ENCODE assay signal across 8 cellular contexts in genomic region chr1:11979453-11979817, GRCh38. TPM values are rescaled to one million over a fixed set of nuclear protein-coding genes. Genes with fewer than 3 reads are reported as not detected.
A peak's percentile ranks its signal among the peaks of the same experiment; 100 is the strongest.
DNase-seq lines count a peak whose midpoint lies in the region; ATAC-seq, FAIRE-seq and TF ChIP-seq lines count a peak whose summit lies in the region.

No MANE protein-coding gene starts in this region.

- TF ChIP-seq EP300 in A549 (IDR thresholded peaks at IDR 0.05): no peak
- TF ChIP-seq EP300 in GM12878 (IDR thresholded peaks at IDR 0.05; ENCODE audit: borderline replicate concordance in 1 of 2, control insufficient read depth in 1 of 2, low read depth in 2 of 2, low read length in 2 of 2): no peak

- intact Hi-C loops in GM12878 (cut with micrococcal nuclease; ENCODE audit: unreplicated experiment): no loop called here
- intact Hi-C loops in tibial artery (cut with DNase I; ENCODE audit: low total_unique reads): no loop called here

- BruUV-seq in GM12878 (replicated peaks; lab: Mats Ljungman, UMichigan): no TSS peak

- H3K4me3 ChIP-seq in A549 (peak overlapping the region; percentile 98), GM12878 (0 out of 2 replicates have a peak overlapping the region, but pooled peaks have one; percentile 99), tibial artery (peak overlapping the region; percentile 75 to 92)

- FAIRE-seq in A549 (lab: Jason Lieb, UNC): no peak
- FAIRE-seq in GM12878 (lab: Jason Lieb, UNC): no peak

- H4K20me1 ChIP-seq in GM12878 (ENCODE audit: control insufficient read depth, insufficient read depth): no peaks in the 10 kb centered on the region

- H3K36me3 ChIP-seq in GM12878 (ENCODE audit: control insufficient read depth in 2 of 2, insufficient read depth in 2 of 2, low read length in 1 of 2) (peaks cover 7 to 10% of the 10 kb centered on the region in 2 experiments), tibial artery (peaks cover 18 to 42% (median 27%) of the 10 kb centered on the region in 3 donors)

- SMC1A ChIA-PET in GM12878 (lab: Charles Lee; ENCODE audit: uncharacterized antibody, unreplicated experiment): interaction anchor here (0.8 to 3.0 kb wide), 5 partner anchors 12 to 71 kb away, joined by 3 to 11 read pairs (median 3); partner anchors contain the start of gene MIIP

- peak overlapping the region in 1 of 2 experiments; percentile 95; a peak in 3 of 6 replicates for H3K27ac ChIP-seq in A549
- no peak overlapping the region for H3K27ac ChIP-seq in GM12878 (ENCODE audit: control insufficient read depth, insufficient read depth)
- H3K27ac ChIP-seq in tibial artery: peak overlapping the region; percentile 90 to 95

- H3K79me2 ChIP-seq in GM12878 (ENCODE audit: control insufficient read depth, insufficient read depth, low read length): peaks cover 24% of the 10 kb centered on the region

- CTCF ChIA-PET in A549 (lab: Yijun Ruan, JAX) (interaction anchor here (2.0 kb wide), 1 partner anchor 71 kb away, joined by 5 read pairs; no protein-coding TSS in a partner anchor), GM12878 (lab: Yijun Ruan, JAX) (interaction anchor here (0.5 to 3.7 kb wide), 8 partner anchors 10 to 680 kb away, joined by 3 to 23 read pairs (median 4); no protein-coding TSS in a partner anchor)

- H3K27me3 ChIP-seq in GM12878 (replicated peaks in 1 of 2; ENCODE audit: control insufficient read depth in 2 of 2, insufficient read depth in 2 of 2, low read length in 1 of 2) (no peaks in the 10 kb centered on the region), tibial artery (no peaks in the 10 kb centered on the region)

- ATAC-seq in A549 (peak; percentile 4 to 7; a peak in 4 of 6 replicates), HG03520 (IDR thresholded peaks at IDR 0.05; ENCODE audit: unreplicated experiment) (peak; percentile 4), GM12878 (no peak), left lobe of liver (peak; percentile 32), HG02642 (IDR thresholded peaks at IDR 0.05; ENCODE audit: poor library complexity, unreplicated experiment) (no peak), GM18511 (IDR thresholded peaks at IDR 0.05; ENCODE audit: unreplicated experiment) (no peak), HG02798 (IDR thresholded peaks at IDR 0.05; ENCODE audit: poor library complexity, unreplicated experiment) (no peak)

- H3K4me2 ChIP-seq in A549 (peak overlapping the region; percentile 92), GM12878 (ENCODE audit: control insufficient read depth, insufficient read depth) (peak overlapping the region; percentile 92; the same call in 1 of the 2 replicates)

- H3K9ac ChIP-seq in GM12878 (ENCODE audit: control insufficient read depth, insufficient read depth, low read length): no peak overlapping the region

- no peak for TF ChIP-seq CTCF in A549 (IDR thresholded peaks at IDR 0.05)
- no peak for TF ChIP-seq CTCF in GM12878 (IDR thresholded peaks at IDR 0.05 in 2 of 3, conservative IDR thresholded peaks at IDR 0.05 in 1 of 3; ENCODE audit: control insufficient read depth in 2 of 3, extremely low read depth in 1 of 3, insufficient read depth in 1 of 3, low read depth in 3 of 3, low read length in 3 of 3)
- TF ChIP-seq CTCF in tibial artery (IDR thresholded peaks at IDR 0.05): no peak

- peaks cover 20% of the 10 kb centered on the region for H3K4me1 ChIP-seq in A549
- H3K4me1 ChIP-seq in GM12878 (ENCODE audit: control insufficient read depth, insufficient read depth, low read length): peaks cover 6% of the 10 kb centered on the region
- peaks cover 0 to 29% (median 15%) of the 10 kb centered on the region in 4 donors for H3K4me1 ChIP-seq in tibial artery

- H3K9me3 ChIP-seq in A549: no peaks in the 10 kb centered on the region
- H3K9me3 ChIP-seq in GM12878 (replicated peaks; ENCODE audit: control insufficient read depth, insufficient read depth, low read length): no peaks in the 10 kb centered on the region
- no peaks in the 10 kb centered on the region for H3K9me3 ChIP-seq in tibial artery

- TF ChIP-seq RAD21 in A549 (conservative IDR thresholded peaks at IDR 0.05 in 1 of 2, IDR thresholded peaks at IDR 0.05 in 1 of 2) (no peak), GM12878 (IDR thresholded peaks at IDR 0.05; ENCODE audit: insufficient read depth, low read depth, low read length) (no peak)

- H2AFZ ChIP-seq in GM12878 (ENCODE audit: control insufficient read depth, low read depth, low read length): peak overlapping the region; percentile 93

- TF ChIP-seq POLR2A in A549 (IDR thresholded peaks at IDR 0.05; ENCODE audit: low read length): no peak
- no peak for TF ChIP-seq POLR2A in GM12878 (IDR thresholded peaks at IDR 0.05; ENCODE audit: low read depth, low read length)

- RAD21 ChIA-PET in GM12878 (lab: Charles Lee; ENCODE audit: unreplicated experiment): interaction anchor here (0.6 to 3.0 kb wide), 8 partner anchors 12 to 141 kb away, joined by 3 to 34 read pairs (median 4); partner anchors contain the start of gene MIIP

- WGBS in A549 (ENCODE audit: missing lambda C conversion rate): 75% methylated on average over 16 of the region's 17 CpGs
- 58% methylated on average over 17 of the region's 17 CpGs for WGBS in GM12878 (ENCODE audit: insufficient coverage, insufficient replicate concordance, low lambda C conversion rate, missing lambda C conversion rate)

- no peak for DNase-seq in A549 (ENCODE audit: low read depth in 1 of 2, low spot score in 1 of 2)
- no peak for DNase-seq in GM12878 (ENCODE audit: low read depth, low spot score)
- no peak for DNase-seq in left lobe of liver (ENCODE audit: low spot score)
- no peak for DNase-seq in tibial artery

- in situ Hi-C loops in GM12878 (cut with MboI): no loop called here

- POLR2A ChIA-PET in A549 (lab: Yijun Ruan, JAX): interaction anchor here (0.6 to 3.5 kb wide), 5 partner anchors 12 to 638 kb away, joined by 3 to 45 read pairs (median 5); partner anchors contain the start of genes DHRS3 and MIIP
- POLR2A ChIA-PET in GM12878 (lab: Charles Lee): interaction anchor here (0.6 to 3.4 kb wide), 4 partner anchors 40 to 83 kb away, joined by 3 to 36 read pairs (median 5); partner anchors contain the start of genes KIAA2013, MIIP and TNFRSF8

RNA-seq across cellular contexts. Expression of gene MFN2, which starts 0.8 kb away (rescaled TPM):
- polyA plus RNA-seq in A549 (2011; rRNA removed) (34.7 and 40.3 TPM in 2 replicates), A549 (2017; fragmentation: RNase III; extraction: RNeasy Plus Mini Kit Qiagen cat#74134 plus additional on column Dnase treatment) (35.7 to 36.8 TPM (median 35.9 TPM) in 3 replicates), GM12878 (2011; rRNA removed) (29.8 and 50.0 TPM in 2 replicates), GM12878 (2014; fragmentation: Illumina TruSeq; extraction: Trizol) (44.0 and 50.1 TPM in 2 replicates), GM12878 (2014; fragmentation: Nextera tagmentation; extraction: Ambion mirVana) (1 to 10 TPM; 5.3 to 6.4 TPM), GM12878 (2014; rRNA removed) (41.7 and 43.1 TPM in 2 replicates), GM12878 (2016; fragmentation: Nextera tagmentation; extraction: Ambion mirVana) (10 to 100 TPM; 59.9 to 64.4 TPM)
- 28.0 and 30.9 TPM in 2 replicates for polyA plus RNA-seq in A549 (2012; cell fraction: cytosol; rRNA removed)
- 42.7 and 57.4 TPM in 2 replicates for polyA plus RNA-seq in A549 (2012; cell fraction: nucleus; rRNA removed)
- polyA minus RNA-seq in A549 (2011; rRNA and poly(A)+ RNA removed): 40.6 and 44.2 TPM in 2 replicates
- total RNA-seq in GM12878 (2013; cell fraction: nucleolus; rRNA removed): 36.8 and 39.8 TPM in 2 replicates
- total RNA-seq in GM12878 (2014; rRNA removed) (46.1 and 46.2 TPM in 2 replicates), GM12878 (2014; rRNA removed; fragmentation: Illumina TruSeq; extraction: Trizol) (27.5 and 28.7 TPM in 2 replicates), GM12878 (2021) (59.6 and 59.8 TPM in 2 replicates), left lobe of liver (45.0 TPM)
- polyA plus RNA-seq in GM12878 (2011; ENCODE audit: low read depth): 20.8 TPM
- polyA plus RNA-seq in GM12878 (2011; cell fraction: cytosol; rRNA removed): 42.8 and 42.9 TPM in 2 replicates
- polyA plus RNA-seq in GM12878 (2011; cell fraction: nucleus; rRNA removed): 57.4 and 73.7 TPM in 2 replicates
- polyA plus RNA-seq in GM12878 (2012): 28.5 and 35.1 TPM in 2 replicates
- 53.7 and 65.1 TPM in 2 replicates for polyA minus RNA-seq in GM12878 (2011; rRNA and poly(A)+ RNA removed)
- 15.1 and 19.0 TPM in 2 replicates for polyA minus RNA-seq in GM12878 (2011; cell fraction: cytosol; rRNA and poly(A)+ RNA removed)
- 16.0 and 23.1 TPM in 2 replicates for polyA minus RNA-seq in GM12878 (2011; cell fraction: nucleus; rRNA and poly(A)+ RNA removed)

RNA-seq across cellular contexts. Expression of gene MIIP, which starts 39.9 kb away (rescaled TPM):
- 7.1 and 8.5 TPM in 2 replicates for polyA plus RNA-seq in A549 (2011; rRNA removed)
- polyA plus RNA-seq in A549 (2012; cell fraction: cytosol; rRNA removed): 22.5 and 30.4 TPM in 2 replicates
- 110 and 147 TPM in 2 replicates for polyA plus RNA-seq in A549 (2012; cell fraction: nucleus; rRNA removed)
- 11.1 to 14.2 TPM (median 13.9 TPM) in 3 replicates for polyA plus RNA-seq in A549 (2017; fragmentation: RNase III; extraction: RNeasy Plus Mini Kit Qiagen cat#74134 plus additional on column Dnase treatment)
- 7.5 and 11.2 TPM in 2 replicates for polyA minus RNA-seq in A549 (2011; rRNA and poly(A)+ RNA removed)
- total RNA-seq in GM12878 (2013; cell fraction: nucleolus; rRNA removed): 69.0 and 77.4 TPM in 2 replicates
- 68.8 and 71.3 TPM in 2 replicates for total RNA-seq in GM12878 (2014; rRNA removed)
- 16.6 and 17.1 TPM in 2 replicates for total RNA-seq in GM12878 (2014; rRNA removed; fragmentation: Illumina TruSeq; extraction: Trizol)
- total RNA-seq in GM12878 (2021): 56.2 and 57.2 TPM in 2 replicates
- polyA plus RNA-seq in GM12878 (2011; ENCODE audit: low read depth): 12.2 TPM
- polyA plus RNA-seq in GM12878 (2011; rRNA removed): 8.8 and 21.5 TPM in 2 replicates
- 30.0 and 54.7 TPM in 2 replicates for polyA plus RNA-seq in GM12878 (2011; cell fraction: cytosol; rRNA removed)
- polyA plus RNA-seq in GM12878 (2011; cell fraction: nucleus; rRNA removed): 275 and 289 TPM in 2 replicates
- 37.9 and 40.1 TPM in 2 replicates for polyA plus RNA-seq in GM12878 (2012)
- 5.4 and 11.6 TPM in 2 replicates for polyA plus RNA-seq in GM12878 (2014; fragmentation: Illumina TruSeq; extraction: Trizol)
- 1 to 10 TPM in 1 of 2 experiments, under 1 TPM in 1; 0.84 to 5.1 TPM for polyA plus RNA-seq in GM12878 (2014; fragmentation: Nextera tagmentation; extraction: Ambion mirVana)
- polyA plus RNA-seq in GM12878 (2014; rRNA removed): 65.2 and 70.6 TPM in 2 replicates
- polyA plus RNA-seq in GM12878 (2016; fragmentation: Nextera tagmentation; extraction: Ambion mirVana): 10 to 100 TPM; 82.3 to 95.7 TPM
- polyA minus RNA-seq in GM12878 (2011; rRNA and poly(A)+ RNA removed): 13.8 and 33.1 TPM in 2 replicates
- polyA minus RNA-seq in GM12878 (2011; cell fraction: cytosol; rRNA and poly(A)+ RNA removed): 16.1 and 21.0 TPM in 2 replicates
- polyA minus RNA-seq in GM12878 (2011; cell fraction: nucleus; rRNA and poly(A)+ RNA removed): 22.2 and 38.7 TPM in 2 replicates
- total RNA-seq in left lobe of liver: 10.1 TPM

RNA-seq across cellular contexts. Expression of gene PLOD1, which starts 44.9 kb away (rescaled TPM):
- polyA plus RNA-seq in A549 (2011; rRNA removed): 53.8 and 66.7 TPM in 2 replicates
- polyA plus RNA-seq in A549 (2012; cell fraction: cytosol; rRNA removed): 65.6 and 81.8 TPM in 2 replicates
- polyA plus RNA-seq in A549 (2012; cell fraction: nucleus; rRNA removed): 154 and 189 TPM in 2 replicates
- polyA plus RNA-seq in A549 (2017; fragmentation: RNase III; extraction: RNeasy Plus Mini Kit Qiagen cat#74134 plus additional on column Dnase treatment): 78.6 to 85.2 TPM (median 83.9 TPM) in 3 replicates
- polyA minus RNA-seq in A549 (2011; rRNA and poly(A)+ RNA removed): 80.8 and 92.3 TPM in 2 replicates
- 85.4 and 93.8 TPM in 2 replicates for total RNA-seq in GM12878 (2013; cell fraction: nucleolus; rRNA removed)
- 30.8 and 35.9 TPM in 2 replicates for total RNA-seq in GM12878 (2014; rRNA removed)
- total RNA-seq in GM12878 (2014; rRNA removed; fragmentation: Illumina TruSeq; extraction: Trizol): 19.9 and 20.3 TPM in 2 replicates
- 41.2 and 42.6 TPM in 2 replicates for total RNA-seq in GM12878 (2021)
- 20.1 TPM for polyA plus RNA-seq in GM12878 (2011; ENCODE audit: low read depth)
- 15.5 and 33.5 TPM in 2 replicates for polyA plus RNA-seq in GM12878 (2011; rRNA removed)
- 45.6 and 46.0 TPM in 2 replicates for polyA plus RNA-seq in GM12878 (2011; cell fraction: cytosol; rRNA removed)
- polyA plus RNA-seq in GM12878 (2011; cell fraction: nucleus; rRNA removed): 61.9 and 76.3 TPM in 2 replicates
- polyA plus RNA-seq in GM12878 (2012): 48.1 and 49.8 TPM in 2 replicates
- 13.8 and 23.9 TPM in 2 replicates for polyA plus RNA-seq in GM12878 (2014; fragmentation: Illumina TruSeq; extraction: Trizol)
- 10 to 100 TPM; 10.6 to 11.5 TPM for polyA plus RNA-seq in GM12878 (2014; fragmentation: Nextera tagmentation; extraction: Ambion mirVana)
- 25.7 and 33.2 TPM in 2 replicates for polyA plus RNA-seq in GM12878 (2014; rRNA removed)
- polyA plus RNA-seq in GM12878 (2016; fragmentation: Nextera tagmentation; extraction: Ambion mirVana): 10 to 100 TPM; 32.9 to 37.3 TPM
- polyA minus RNA-seq in GM12878 (2011; rRNA and poly(A)+ RNA removed): 34.0 and 56.4 TPM in 2 replicates
- polyA minus RNA-seq in GM12878 (2011; cell fraction: cytosol; rRNA and poly(A)+ RNA removed): 24.3 and 30.3 TPM in 2 replicates
- 20.9 and 24.7 TPM in 2 replicates for polyA minus RNA-seq in GM12878 (2011; cell fraction: nucleus; rRNA and poly(A)+ RNA removed)
- total RNA-seq in left lobe of liver: 70.8 TPM

RNA-seq across cellular contexts. Expression of gene KIAA2013, which starts 53.2 kb away (rescaled TPM):
- 23.0 and 26.1 TPM in 2 replicates for polyA plus RNA-seq in A549 (2011; rRNA removed)
- polyA plus RNA-seq in A549 (2012; cell fraction: cytosol; rRNA removed): 50.7 and 67.3 TPM in 2 replicates
- 54.3 and 92.8 TPM in 2 replicates for polyA plus RNA-seq in A549 (2012; cell fraction: nucleus; rRNA removed)
- polyA plus RNA-seq in A549 (2017; fragmentation: RNase III; extraction: RNeasy Plus Mini Kit Qiagen cat#74134 plus additional on column Dnase treatment): 22.3 to 23.5 TPM (median 23.3 TPM) in 3 replicates
- polyA minus RNA-seq in A549 (2011; rRNA and poly(A)+ RNA removed): 19.5 and 21.6 TPM in 2 replicates
- total RNA-seq in GM12878 (2013; cell fraction: nucleolus; rRNA removed): 54.8 and 62.9 TPM in 2 replicates
- 40.4 and 46.5 TPM in 2 replicates for total RNA-seq in GM12878 (2014; rRNA removed)
- 12.8 and 15.3 TPM in 2 replicates for total RNA-seq in GM12878 (2014; rRNA removed; fragmentation: Illumina TruSeq; extraction: Trizol)
- 42.4 and 43.2 TPM in 2 replicates for total RNA-seq in GM12878 (2021)
- polyA plus RNA-seq in GM12878 (2011; ENCODE audit: low read depth): 20.6 TPM
- 22.3 and 36.7 TPM in 2 replicates for polyA plus RNA-seq in GM12878 (2011; rRNA removed)
- 70.4 and 99.3 TPM in 2 replicates for polyA plus RNA-seq in GM12878 (2011; cell fraction: cytosol; rRNA removed)
- polyA plus RNA-seq in GM12878 (2011; cell fraction: nucleus; rRNA removed): 56.0 and 67.2 TPM in 2 replicates
- 35.1 and 41.3 TPM in 2 replicates for polyA plus RNA-seq in GM12878 (2012)
- polyA plus RNA-seq in GM12878 (2014; fragmentation: Illumina TruSeq; extraction: Trizol): 4.3 and 13.1 TPM in 2 replicates
- polyA plus RNA-seq in GM12878 (2014; fragmentation: Nextera tagmentation; extraction: Ambion mirVana): 1 to 10 TPM; 1.9 to 5.0 TPM
- polyA plus RNA-seq in GM12878 (2014; rRNA removed): 44.9 and 46.5 TPM in 2 replicates
- polyA plus RNA-seq in GM12878 (2016; fragmentation: Nextera tagmentation; extraction: Ambion mirVana): 1 to 10 TPM; 5.3 to 6.6 TPM
- polyA minus RNA-seq in GM12878 (2011; rRNA and poly(A)+ RNA removed): 36.1 and 66.9 TPM in 2 replicates
- 22.1 and 22.5 TPM in 2 replicates for polyA minus RNA-seq in GM12878 (2011; cell fraction: cytosol; rRNA and poly(A)+ RNA removed)
- 12.1 and 21.5 TPM in 2 replicates for polyA minus RNA-seq in GM12878 (2011; cell fraction: nucleus; rRNA and poly(A)+ RNA removed)
- 50.9 TPM for total RNA-seq in left lobe of liver

Comparison
In these comparisons a context has a peak if more than half of its experiments do, and no peak if none do; other contexts are left out.
1. ATAC-seq: peak in A549 (2 of 2), HG03520 (single experiment) and left lobe of liver (single experiment); none in GM12878 (single experiment), HG02642 (single experiment), GM18511 (single experiment) and HG02798 (single experiment).
2. Peak in every context shown above with its lines, with median percentiles within 50 percentile points of each other: H3K4me3 ChIP-seq.